8 cellular contexts compared by ENCODE assay signal in genomic region chr19:44770550-44771257, GRCh38. TPM values are rescaled to one million over a fixed set of nuclear protein-coding genes. Genes with fewer than 3 reads are reported as not detected.
DNase-seq lines count a peak whose midpoint lies in the region; ATAC-seq and TF ChIP-seq lines count a peak whose summit lies in the region.

No MANE protein-coding gene starts in this region.

- WGBS in right lobe of liver (ENCODE audit: insufficient coverage, low coverage, low lambda C conversion rate, missing lambda C conversion rate), result 20% methylated on average over 13 of the region's 15 CpGs

- peaks cover 3% of the 10 kb centered on the region for H3K9me3 Mint-ChIP-seq in activated CD4-positive, alpha-beta T cell treated with anti-CD3 and anti-CD28 coated beads, Interleukin-2, amount 10 ng/mL, durations not matched to agents 24 days and 14 days

- no peaks in the 10 kb centered on the region for H3K9me3 ChIP-seq in right lobe of liver

- intact Hi-C loops in activated CD4-positive, alpha-beta T cell treated with anti-CD3 and anti-CD28 coated beads, Interleukin-2, amount 10 ng/mL, durations not matched to agents 24 days and 14 days (cut with micrococcal nuclease), result loop anchor here (1.0 kb wide), 5 partner anchors 17 to 113 kb away; no protein-coding TSS in a partner anchor
- intact Hi-C loops in right lobe of liver (cut with DNase I), result loop anchor here in 1 of 2 donors (5.0 kb wide), 1 partner anchor 48 kb away; no protein-coding TSS in a partner anchor

- H3K27me3 ChIP-seq in right lobe of liver, result no peaks in the 10 kb centered on the region

- peak overlapping the region; percentile 47 for H3K4me3 Mint-ChIP-seq in activated CD4-positive, alpha-beta T cell treated with anti-CD3 and anti-CD28 coated beads, Interleukin-2, amount 10 ng/mL, durations not matched to agents 24 days and 14 days

- peaks cover 0 to 28% (median 13%) of the 10 kb centered on the region in 4 donors for H3K4me1 ChIP-seq in right lobe of liver

- ATAC-seq in GM19438 (IDR thresholded peaks at IDR 0.05; ENCODE audit: low read depth, unreplicated experiment) (peak; percentile 95), HG03521 (IDR thresholded peaks at IDR 0.05; ENCODE audit: unreplicated experiment) (peak; percentile 97), right lobe of liver (peak; percentile 89 to 99 (median 95))

- H3K4me3 ChIP-seq in right lobe of liver, result no peak overlapping the region

- peaks cover 33% of the 10 kb centered on the region for H3K4me1 Mint-ChIP-seq in activated CD4-positive, alpha-beta T cell treated with anti-CD3 and anti-CD28 coated beads, Interleukin-2, amount 10 ng/mL, durations not matched to agents 24 days and 14 days

- H3K27ac Mint-ChIP-seq in activated CD4-positive, alpha-beta T cell treated with anti-CD3 and anti-CD28 coated beads, Interleukin-2, amount 10 ng/mL, durations not matched to agents 24 days and 14 days, result peak overlapping the region; percentile 34

- peaks cover 8% of the 10 kb centered on the region for H3K27me3 Mint-ChIP-seq in activated CD4-positive, alpha-beta T cell treated with anti-CD3 and anti-CD28 coated beads, Interleukin-2, amount 10 ng/mL, durations not matched to agents 24 days and 14 days

- no peak for TF ChIP-seq POLR2A in right lobe of liver (IDR thresholded peaks at IDR 0.05)

- peak; percentile 81 to 91 (median 86) for TF ChIP-seq CTCF in right lobe of liver (IDR thresholded peaks at IDR 0.05)

- no peaks in the 10 kb centered on the region for H3K36me3 ChIP-seq in right lobe of liver

- H3K27ac ChIP-seq in right lobe of liver, result no peak overlapping the region

- H3K36me3 Mint-ChIP-seq in activated CD4-positive, alpha-beta T cell treated with anti-CD3 and anti-CD28 coated beads, Interleukin-2, amount 10 ng/mL, durations not matched to agents 24 days and 14 days (ENCODE audit: low read depth), result no peaks in the 10 kb centered on the region

- DNase-seq in CD1c-positive myeloid dendritic cell (ENCODE audit: extremely low spot score) (peak; percentile 99), NCI-H69 (lab: John Stamatoyannopoulos, UW) (peak; percentile 96), dedifferentiated amniotic fluid mesenchymal stem cell (ENCODE audit: extremely low spot score) (peak; percentile 87), right lobe of liver (peak; percentile 96 to 97 (median 96))
- DNase-seq in activated CD4-positive, alpha-beta T cell treated with anti-CD3 and anti-CD28 coated beads, Interleukin-2, amount 10 ng/mL, durations not matched to agents 24 days and 14 days, result peak; percentile 99
- peak; percentile 93 to 97 (median 97) for DNase-seq in stimulated activated CD4-positive, alpha-beta T cell treated with anti-CD3 and anti-CD28 coated beads, TNF-alpha, amount 100 ng/mL, for 24 hours (ENCODE audit: low read depth in 3 of 3)

RNA-seq across cellular contexts. Expression of gene CBLC, which starts 7.0 kb away (rescaled TPM):
- not detected in 2 replicates for total RNA-seq in activated CD4-positive, alpha-beta T cell treated with anti-CD3 and anti-CD28 coated beads, Interleukin-2, amount 10 ng/mL, durations not matched to agents 24 days and 14 days
- 10 to 100 TPM in 5 of 6 experiments, 1 to 10 TPM in 1; 9.8 to 19.4 (median 15.6) TPM for total RNA-seq in right lobe of liver

RNA-seq across cellular contexts. Expression of gene BCL3, which starts 22.2 kb away (rescaled TPM):
- total RNA-seq in activated CD4-positive, alpha-beta T cell treated with anti-CD3 and anti-CD28 coated beads, Interleukin-2, amount 10 ng/mL, durations not matched to agents 24 days and 14 days, result 66.3 and 73.1 TPM in 2 replicates
- 10 to 100 TPM; 24.1 to 95.6 (median 31.3) TPM for total RNA-seq in right lobe of liver

RNA-seq across cellular contexts. Expression of gene BCAM, which starts 38.2 kb away (rescaled TPM):
- total RNA-seq in activated CD4-positive, alpha-beta T cell treated with anti-CD3 and anti-CD28 coated beads, Interleukin-2, amount 10 ng/mL, durations not matched to agents 24 days and 14 days, result not detected in 2 replicates
- total RNA-seq in right lobe of liver, result 10 to 100 TPM; 26.5 to 48.3 (median 32.7) TPM

Comparison
In these comparisons a context has a peak if more than half of its experiments do, and no peak if none do; other contexts are left out.
1. RNA of gene CBLC, which starts 7.0 kb away (total RNA-seq): 9.8 to 19.4 TPM in right lobe of liver; not detected in activated CD4-positive, alpha-beta T cell treated with anti-CD3 and anti-CD28 coated beads, Interleukin-2, amount 10 ng/mL, durations not matched to agents 24 days and 14 days; every median in the first group is over 10 times any median in the second.
2. RNA of gene BCAM, which starts 38.2 kb away (total RNA-seq): 26.5 to 48.3 TPM in right lobe of liver; not detected in activated CD4-positive, alpha-beta T cell treated with anti-CD3 and anti-CD28 coated beads, Interleukin-2, amount 10 ng/mL, durations not matched to agents 24 days and 14 days; every median in the first group is over 10 times any median in the second.
3. Peak in every context shown above with its lines, with median percentiles within 50 percentile points of each other: DNase-seq and ATAC-seq.